ENCODE assay signal across 1 cellular context in the genomic region with DNA sequence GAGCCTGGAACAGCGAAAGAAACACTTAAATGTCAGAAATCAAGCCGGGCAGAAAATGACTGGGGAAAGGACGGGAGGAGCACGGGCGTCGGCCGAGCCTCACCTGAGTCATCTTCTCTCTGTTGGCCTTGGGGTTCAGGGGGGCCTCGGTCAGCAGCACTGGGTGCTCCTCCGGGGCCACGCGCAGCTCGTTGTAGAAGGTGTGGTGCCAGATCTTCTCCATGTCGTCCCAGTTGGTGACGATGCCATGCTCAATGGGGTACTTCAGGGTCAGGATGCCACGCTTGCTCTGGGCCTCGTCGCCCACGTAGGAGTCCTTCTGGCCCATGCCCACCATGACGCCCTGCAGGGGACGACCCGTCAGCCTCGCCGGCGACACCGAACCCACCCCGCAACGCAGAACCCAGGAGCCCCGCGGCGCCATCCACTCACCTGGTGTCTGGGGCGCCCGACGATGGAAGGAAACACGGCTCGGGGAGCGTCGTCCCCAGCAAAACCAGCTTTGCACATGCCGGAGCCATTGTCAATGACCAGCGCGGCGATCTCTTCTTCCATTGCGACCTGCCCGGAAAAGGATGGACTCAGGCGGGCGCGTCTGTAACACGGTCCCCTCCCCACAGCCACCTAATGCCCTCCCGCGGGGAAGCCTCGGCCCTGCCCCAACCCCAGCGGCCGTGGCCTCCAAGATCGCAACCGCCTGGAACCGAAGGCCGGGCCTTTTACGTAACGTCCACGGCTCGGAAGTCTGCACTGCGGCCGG.
TF ChIP-seq lines count a peak whose summit lies in the region.

No MANE protein-coding gene starts in this region.

TF ChIP-seq in GM12878, 131 proteins besides CTCF, POLR2A, EP300 and RAD21 (continued from another document):
- TF ChIP-seq IRF4 (IDR thresholded peaks at IDR 0.05; ENCODE audit: low read depth, low read length), result no peak
- TF ChIP-seq, protein P1, sequence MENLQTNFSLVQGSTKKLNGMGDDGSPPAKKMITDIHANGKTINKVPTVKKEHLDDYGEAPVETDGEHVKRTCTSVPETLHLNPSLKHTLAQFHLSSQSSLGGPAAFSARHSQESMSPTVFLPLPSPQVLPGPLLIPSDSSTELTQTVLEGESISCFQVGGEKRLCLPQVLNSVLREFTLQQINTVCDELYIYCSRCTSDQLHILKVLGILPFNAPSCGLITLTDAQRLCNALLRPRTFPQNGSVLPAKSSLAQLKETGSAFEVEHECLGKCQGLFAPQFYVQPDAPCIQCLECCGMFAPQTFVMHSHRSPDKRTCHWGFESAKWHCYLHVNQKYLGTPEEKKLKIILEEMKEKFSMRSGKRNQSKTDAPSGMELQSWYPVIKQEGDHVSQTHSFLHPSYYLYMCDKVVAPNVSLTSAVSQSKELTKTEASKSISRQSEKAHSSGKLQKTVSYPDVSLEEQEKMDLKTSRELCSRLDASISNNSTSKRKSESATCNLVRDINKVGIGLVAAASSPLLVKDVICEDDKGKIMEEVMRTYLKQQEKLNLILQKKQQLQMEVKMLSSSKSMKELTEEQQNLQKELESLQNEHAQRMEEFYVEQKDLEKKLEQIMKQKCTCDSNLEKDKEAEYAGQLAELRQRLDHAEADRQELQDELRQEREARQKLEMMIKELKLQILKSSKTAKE (IDR thresholded peaks at IDR 0.05; ENCODE audit: low read depth, poor library complexity, severe bottlenecking), result no peak
